Comparison of ENCODE assay signal across 1 cellular context in genomic region chr7:11130012-11130411, GRCh38.
TF ChIP-seq lines count a peak whose summit lies in the region.

No MANE protein-coding gene starts in this region.

TF ChIP-seq in IMR-90, 13 proteins besides CTCF, POLR2A, EP300 and RAD21:
- TF ChIP-seq NFE2L2 (IDR thresholded peaks at IDR 0.05; ENCODE audit: low read depth, low read length): no peak
- no peak for TF ChIP-seq RCOR1 (IDR thresholded peaks at IDR 0.05; ENCODE audit: insufficient replicate concordance, low read length)
- TF ChIP-seq MAZ (IDR thresholded peaks at IDR 0.05; ENCODE audit: borderline replicate concordance, low read depth, low read length): no peak
- no peak for TF ChIP-seq SMC3 (IDR thresholded peaks at IDR 0.05; ENCODE audit: low read depth, low read length)
- no peak for TF ChIP-seq CEBPB (IDR thresholded peaks at IDR 0.05; ENCODE audit: low read depth, low read length)
- TF ChIP-seq, protein P1, sequence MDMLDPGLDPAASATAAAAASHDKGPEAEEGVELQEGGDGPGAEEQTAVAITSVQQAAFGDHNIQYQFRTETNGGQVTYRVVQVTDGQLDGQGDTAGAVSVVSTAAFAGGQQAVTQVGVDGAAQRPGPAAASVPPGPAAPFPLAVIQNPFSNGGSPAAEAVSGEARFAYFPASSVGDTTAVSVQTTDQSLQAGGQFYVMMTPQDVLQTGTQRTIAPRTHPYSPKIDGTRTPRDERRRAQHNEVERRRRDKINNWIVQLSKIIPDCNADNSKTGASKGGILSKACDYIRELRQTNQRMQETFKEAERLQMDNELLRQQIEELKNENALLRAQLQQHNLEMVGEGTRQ (IDR thresholded peaks at IDR 0.05; ENCODE audit: low read depth, low read length): no peak
- TF ChIP-seq BHLHE40 (IDR thresholded peaks at IDR 0.05; ENCODE audit: low read depth, low read length): no peak
- no peak for TF ChIP-seq MAFK (IDR thresholded peaks at IDR 0.05; ENCODE audit: low read depth, low read length)
- TF ChIP-seq, protein P2, sequence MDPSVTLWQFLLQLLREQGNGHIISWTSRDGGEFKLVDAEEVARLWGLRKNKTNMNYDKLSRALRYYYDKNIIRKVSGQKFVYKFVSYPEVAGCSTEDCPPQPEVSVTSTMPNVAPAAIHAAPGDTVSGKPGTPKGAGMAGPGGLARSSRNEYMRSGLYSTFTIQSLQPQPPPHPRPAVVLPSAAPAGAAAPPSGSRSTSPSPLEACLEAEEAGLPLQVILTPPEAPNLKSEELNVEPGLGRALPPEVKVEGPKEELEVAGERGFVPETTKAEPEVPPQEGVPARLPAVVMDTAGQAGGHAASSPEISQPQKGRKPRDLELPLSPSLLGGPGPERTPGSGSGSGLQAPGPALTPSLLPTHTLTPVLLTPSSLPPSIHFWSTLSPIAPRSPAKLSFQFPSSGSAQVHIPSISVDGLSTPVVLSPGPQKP (IDR thresholded peaks at IDR 0.05; ENCODE audit: borderline replicate concordance, low read depth, low read length): no peak
- TF ChIP-seq CHD1 (IDR thresholded peaks at IDR 0.05; ENCODE audit: low read depth, low read length): no peak
- TF ChIP-seq FOS (IDR thresholded peaks at IDR 0.05; ENCODE audit: low read depth, low read length): no peak
- no peak for TF ChIP-seq RFX5 (IDR thresholded peaks at IDR 0.05; ENCODE audit: low read depth, low read length)
- TF ChIP-seq MXI1 (IDR thresholded peaks at IDR 0.05; ENCODE audit: borderline replicate concordance, low read depth, low read length): no peak
